ENCODE assay signal across 9 cellular contexts in the genomic region with DNA sequence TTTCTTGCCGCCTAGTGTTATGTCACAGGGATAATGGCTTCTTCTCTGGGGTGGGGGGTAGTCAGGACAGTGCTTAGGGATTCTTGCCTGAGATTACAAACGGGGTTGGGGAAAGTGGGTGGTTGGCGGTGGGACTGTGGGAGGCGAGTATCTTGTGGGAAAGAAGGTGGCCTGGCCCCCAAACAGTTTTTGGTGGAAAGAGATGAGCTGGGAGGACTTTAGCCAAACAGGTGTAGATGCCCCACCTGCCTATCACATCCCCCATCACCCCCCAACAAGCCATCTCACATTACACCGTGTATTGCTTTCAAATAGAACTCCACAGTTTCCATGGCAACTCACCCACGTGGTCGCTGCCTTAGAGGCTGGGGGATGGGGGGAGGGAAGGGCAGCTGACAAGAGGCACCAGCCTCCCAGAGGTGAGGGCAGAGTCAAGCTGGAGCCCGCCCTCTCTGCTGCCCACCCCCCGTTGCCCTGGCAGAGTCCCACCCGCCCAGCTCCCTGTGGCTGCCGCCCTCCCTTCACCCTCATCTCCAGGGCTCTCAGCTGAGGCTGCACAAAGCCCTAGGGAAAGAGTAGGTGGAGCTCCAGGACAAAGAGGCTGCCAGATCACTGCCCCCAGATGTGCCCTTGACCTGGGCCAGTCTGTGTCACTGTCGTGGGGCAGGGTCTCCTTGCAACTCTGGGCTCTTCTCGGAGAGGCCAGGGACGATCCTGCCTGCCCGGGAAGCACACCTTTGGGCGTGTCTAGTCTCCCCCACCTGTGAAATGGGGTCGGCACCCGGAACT.
DNase-seq lines count a peak whose midpoint lies in the region; ATAC-seq, FAIRE-seq and TF ChIP-seq lines count a peak whose summit lies in the region.
"Had no signal": no experiment of that assay in that cellular context is flagged by ENCODE, and none has a peak within 500 bp of the region (broad histone marks: within the 10 kb centered on the region; RNA-seq: fewer than 3 reads in every experiment).

No MANE protein-coding gene starts in this region.

- dilution Hi-C loops in endothelial cell of umbilical vein (cut with MboI; ENCODE audit: extremely low pct_ligation_motif_present, low sequenced_read_pairs) = no loop called here

- no peak overlapping the region for H3K4me3 Mint-ChIP-seq in activated T-cell treated with anti-CD3 and anti-CD28 coated beads, Interleukin-2, amount 50 U/mL, for 4 hours
- H3K4me3 Mint-ChIP-seq in stimulated activated effector memory CD8-positive, alpha-beta T cell treated with anti-CD3 and anti-CD28 coated beads, Interleukin-12 subunit alpha, Interleukin-12 subunit beta, amount 100 ng/mL, for 72 hours = no peak overlapping the region

- H3K79me2 ChIP-seq in endothelial cell of umbilical vein (ENCODE audit: control insufficient read depth, insufficient read depth, low read length) = no peaks in the 10 kb centered on the region

- H3K27ac Mint-ChIP-seq in stimulated activated effector memory CD8-positive, alpha-beta T cell treated with anti-CD3 and anti-CD28 coated beads, Interleukin-12 subunit alpha, Interleukin-12 subunit beta, amount 100 ng/mL, for 72 hours = peak overlapping the region; percentile 72

- CTCF ChIA-PET in RWPE1 (lab: Yijun Ruan, JAX) (interaction anchor here (1.3 kb wide), 1 partner anchor 12 kb away, joined by 3 read pairs; no protein-coding TSS in a partner anchor), endothelial cell of umbilical vein (lab: Charles Lee) (interaction anchor here (0.9 to 1.5 kb wide), 3 partner anchors 11 to 52 kb away, joined by 3 to 5 read pairs (median 3); no protein-coding TSS in a partner anchor)

- no peaks in the 10 kb centered on the region for H4K20me1 ChIP-seq in endothelial cell of umbilical vein (replicated peaks; ENCODE audit: control insufficient read depth, extremely low read depth, insufficient read depth, low read length)

- peaks cover 10% of the 10 kb centered on the region for H3K4me1 ChIP-seq in endothelial cell of umbilical vein (ENCODE audit: control insufficient read depth, extremely low read depth, insufficient read depth, low read length)

- H2AFZ ChIP-seq in endothelial cell of umbilical vein (ENCODE audit: low read depth, low read length) = no peak overlapping the region

- no peaks in the 10 kb centered on the region for H3K9me1 ChIP-seq in endothelial cell of umbilical vein (replicated peaks; ENCODE audit: control insufficient read depth, extremely low read depth, insufficient read depth, low read length)

- no peak overlapping the region for H3K9ac ChIP-seq in endothelial cell of umbilical vein (replicated peaks; ENCODE audit: extremely low read depth, insufficient read depth, low read length)

- no TSS peak for BruUV-seq in endothelial cell of umbilical vein (replicated peaks; lab: Mats Ljungman, UMichigan)

- no peak overlapping the region for H3K4me3 ChIP-seq in endothelial cell of umbilical vein (replicated peaks in 1 of 3; ENCODE audit: insufficient read depth in 1 of 3, low read depth in 1 of 3, low read length in 3 of 3)

- H3K36me3 Mint-ChIP-seq in activated T-cell treated with anti-CD3 and anti-CD28 coated beads, Interleukin-2, amount 50 U/mL, for 4 hours (ENCODE audit: insufficient read depth) = no peaks in the 10 kb centered on the region
- no peaks in the 10 kb centered on the region for H3K36me3 Mint-ChIP-seq in stimulated activated effector memory CD8-positive, alpha-beta T cell treated with anti-CD3 and anti-CD28 coated beads, Interleukin-12 subunit alpha, Interleukin-12 subunit beta, amount 100 ng/mL, for 72 hours

- no peak overlapping the region for H3K4me2 ChIP-seq in endothelial cell of umbilical vein (ENCODE audit: insufficient read depth, low read length)

- no peak for TF ChIP-seq POLR2A in endothelial cell of umbilical vein (IDR thresholded peaks at IDR 0.05; ENCODE audit: low read depth, low read length)

- H3K4me1 Mint-ChIP-seq in activated T-cell treated with anti-CD3 and anti-CD28 coated beads, Interleukin-2, amount 50 U/mL, for 4 hours (ENCODE audit: low read depth) = peaks cover 76% of the 10 kb centered on the region
- H3K4me1 Mint-ChIP-seq in stimulated activated effector memory CD8-positive, alpha-beta T cell treated with anti-CD3 and anti-CD28 coated beads, Interleukin-12 subunit alpha, Interleukin-12 subunit beta, amount 100 ng/mL, for 72 hours = peaks cover 47% of the 10 kb centered on the region

- intact Hi-C loops in endothelial cell of umbilical vein (cut with micrococcal nuclease) = no loop called here

- H3K27me3 ChIP-seq in endothelial cell of umbilical vein (ENCODE audit: control insufficient read depth in 2 of 2, insufficient read depth in 2 of 2, low read length in 2 of 2) = no peaks in the 10 kb centered on the region

- no peaks in the 10 kb centered on the region for H3K9me3 ChIP-seq in endothelial cell of umbilical vein (replicated peaks; ENCODE audit: control insufficient read depth, insufficient read depth, low read length)

- no peaks in the 10 kb centered on the region for H3K36me3 ChIP-seq in endothelial cell of umbilical vein (ENCODE audit: control insufficient read depth in 2 of 2, extremely low read depth in 1 of 2, insufficient read depth in 2 of 2, low read length in 2 of 2)

- in situ Hi-C loops in GM13977 (cut with MboI; ENCODE audit: low pct_unique_long_range_greater_than_20kb, low sequenced_read_pairs, unreplicated experiment) = no loop called here

- ATAC-seq in activated T-cell treated with anti-CD3 and anti-CD28 coated beads, Interleukin-2, amount 50 U/mL, for 4 hours = no peak
- ATAC-seq in stimulated activated effector memory CD8-positive, alpha-beta T cell treated with anti-CD3 and anti-CD28 coated beads, Interleukin-12 subunit alpha, Interleukin-12 subunit beta, amount 100 ng/mL, for 72 hours = no peak
- no peak for ATAC-seq in esophagus mucosa
- ATAC-seq in HG02798 (IDR thresholded peaks at IDR 0.05; ENCODE audit: poor library complexity, unreplicated experiment) = no peak

- H3K27ac ChIP-seq in RWPE1 (peak overlapping the region; percentile 11; the same call in 1 of the 2 replicates), endothelial cell of umbilical vein (ENCODE audit: insufficient read depth, low read depth, low read length) (no peak overlapping the region)

- peak; percentile 48 for DNase-seq in activated T-cell treated with anti-CD3 and anti-CD28 coated beads, Interleukin-2, amount 50 U/mL, for 1 hour
- no peak for DNase-seq in activated T-cell treated with anti-CD3 and anti-CD28 coated beads, Interleukin-2, amount 50 U/mL, for 4 hours
- DNase-seq in RWPE1 (ENCODE audit: low spot score) (no peak), endothelial cell of umbilical vein (ENCODE audit: low read depth, low spot score) (no peak), GM13977 (ENCODE audit: low spot score) (no peak)
- DNase-seq in stimulated activated effector memory CD8-positive, alpha-beta T cell treated with anti-CD3 and anti-CD28 coated beads, Interleukin-12 subunit alpha, Interleukin-12 subunit beta, amount 100 ng/mL, for 72 hours (ENCODE audit: low spot score in 2 of 2) = no peak

- H3K9me3 Mint-ChIP-seq in activated T-cell treated with anti-CD3 and anti-CD28 coated beads, Interleukin-2, amount 50 U/mL, for 4 hours = no peaks in the 10 kb centered on the region
- no peaks in the 10 kb centered on the region for H3K9me3 Mint-ChIP-seq in stimulated activated effector memory CD8-positive, alpha-beta T cell treated with anti-CD3 and anti-CD28 coated beads, Interleukin-12 subunit alpha, Interleukin-12 subunit beta, amount 100 ng/mL, for 72 hours

- POLR2A ChIA-PET in RWPE1 (lab: Yijun Ruan, JAX; ENCODE audit: low non-redundant PET) = no interaction called here
- POLR2A ChIA-PET in endothelial cell of umbilical vein (lab: Charles Lee) = interaction anchor here (0.6 kb wide), 1 partner anchor 10 kb away, joined by 8 read pairs; no protein-coding TSS in a partner anchor

- H3K27me3 Mint-ChIP-seq in activated T-cell treated with anti-CD3 and anti-CD28 coated beads, Interleukin-2, amount 50 U/mL, for 4 hours (ENCODE audit: low read depth) = no peaks in the 10 kb centered on the region

- TF ChIP-seq CTCF in RWPE1 (conservative IDR thresholded peaks at IDR 0.05; ENCODE audit: low read depth) = no peak
- no peak for TF ChIP-seq CTCF in endothelial cell of umbilical vein (IDR thresholded peaks at IDR 0.05; ENCODE audit: extremely low read depth in 1 of 2, insufficient read depth in 1 of 2, low read depth in 1 of 2, low read length in 2 of 2)
- no peak for TF ChIP-seq CTCF in GM13977 (IDR thresholded peaks at IDR 0.05; ENCODE audit: extremely low read depth, insufficient read depth, missing control alignments)

- no peak for FAIRE-seq in endothelial cell of umbilical vein (lab: Jason Lieb, UNC)
- FAIRE-seq: keratinocyte had no signal

TF ChIP-seq in endothelial cell of umbilical vein, 7 proteins besides CTCF, POLR2A, EP300 and RAD21:
- TF ChIP-seq, protein P1, sequence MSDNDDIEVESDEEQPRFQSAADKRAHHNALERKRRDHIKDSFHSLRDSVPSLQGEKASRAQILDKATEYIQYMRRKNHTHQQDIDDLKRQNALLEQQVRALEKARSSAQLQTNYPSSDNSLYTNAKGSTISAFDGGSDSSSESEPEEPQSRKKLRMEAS (IDR thresholded peaks at IDR 0.05; ENCODE audit: insufficient read depth, insufficient read length) = peak; percentile 29
- TF ChIP-seq POLR2AphosphoS5 (IDR thresholded peaks at IDR 0.05; ENCODE audit: insufficient read depth, low read depth, low read length) = no peak
